8 cellular contexts compared by ENCODE assay signal in the genomic region with DNA sequence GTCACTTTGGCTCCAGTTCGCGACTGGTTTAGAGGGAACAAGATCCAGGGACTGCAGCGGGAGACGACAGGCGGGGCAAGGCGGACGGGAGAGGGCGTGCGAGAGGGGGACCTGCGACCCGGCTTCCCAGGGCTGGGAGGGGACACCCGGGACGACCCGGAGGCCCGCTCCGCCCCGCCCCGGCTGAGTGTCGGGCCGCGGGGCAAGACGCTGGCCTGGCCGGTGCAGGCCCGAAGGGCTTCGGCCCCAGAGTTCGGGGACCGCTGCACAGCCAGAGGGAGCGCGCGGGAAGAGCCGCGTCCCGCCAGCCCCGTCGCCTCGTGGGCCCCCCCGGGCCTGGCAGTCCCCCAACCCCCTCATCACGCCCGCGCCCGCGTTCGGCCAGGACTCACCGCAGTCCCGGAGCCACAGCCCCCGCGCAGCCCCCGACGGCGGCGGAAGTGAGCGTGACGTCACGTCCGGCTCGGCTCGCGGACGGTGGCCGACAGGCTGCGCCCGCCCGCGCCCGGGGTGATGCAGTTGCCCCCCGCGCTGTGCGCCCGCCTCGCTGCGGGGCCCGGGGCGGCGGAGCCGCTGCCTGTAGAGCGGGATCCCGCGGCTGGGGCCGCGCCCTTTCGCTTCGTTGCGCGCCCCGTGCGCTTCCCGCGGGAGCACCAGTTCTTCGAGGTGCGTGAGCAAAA. TPM values are rescaled to one million over a fixed set of nuclear protein-coding genes. Genes with fewer than 3 reads are reported as not detected.
A peak's percentile ranks its signal among the peaks of the same experiment; 100 is the strongest.
DNase-seq lines count a peak whose midpoint lies in the region; ATAC-seq and TF ChIP-seq lines count a peak whose summit lies in the region.

A gene with protein sequence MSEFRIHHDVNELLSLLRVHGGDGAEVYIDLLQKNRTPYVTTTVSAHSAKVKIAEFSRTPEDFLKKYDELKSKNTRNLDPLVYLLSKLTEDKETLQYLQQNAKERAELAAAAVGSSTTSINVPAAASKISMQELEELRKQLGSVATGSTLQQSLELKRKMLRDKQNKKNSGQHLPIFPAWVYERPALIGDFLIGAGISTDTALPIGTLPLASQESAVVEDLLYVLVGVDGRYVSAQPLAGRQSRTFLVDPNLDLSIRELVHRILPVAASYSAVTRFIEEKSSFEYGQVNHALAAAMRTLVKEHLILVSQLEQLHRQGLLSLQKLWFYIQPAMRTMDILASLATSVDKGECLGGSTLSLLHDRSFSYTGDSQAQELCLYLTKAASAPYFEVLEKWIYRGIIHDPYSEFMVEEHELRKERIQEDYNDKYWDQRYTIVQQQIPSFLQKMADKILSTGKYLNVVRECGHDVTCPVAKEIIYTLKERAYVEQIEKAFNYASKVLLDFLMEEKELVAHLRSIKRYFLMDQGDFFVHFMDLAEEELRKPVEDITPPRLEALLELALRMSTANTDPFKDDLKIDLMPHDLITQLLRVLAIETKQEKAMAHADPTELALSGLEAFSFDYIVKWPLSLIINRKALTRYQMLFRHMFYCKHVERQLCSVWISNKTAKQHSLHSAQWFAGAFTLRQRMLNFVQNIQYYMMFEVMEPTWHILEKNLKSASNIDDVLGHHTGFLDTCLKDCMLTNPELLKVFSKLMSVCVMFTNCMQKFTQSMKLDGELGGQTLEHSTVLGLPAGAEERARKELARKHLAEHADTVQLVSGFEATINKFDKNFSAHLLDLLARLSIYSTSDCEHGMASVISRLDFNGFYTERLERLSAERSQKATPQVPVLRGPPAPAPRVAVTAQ (minus strand): TSS at position 442 of the 680 bp plus-strand sequence. CDS start 5,931 bp downstream, outside the sequence.
A gene with protein sequence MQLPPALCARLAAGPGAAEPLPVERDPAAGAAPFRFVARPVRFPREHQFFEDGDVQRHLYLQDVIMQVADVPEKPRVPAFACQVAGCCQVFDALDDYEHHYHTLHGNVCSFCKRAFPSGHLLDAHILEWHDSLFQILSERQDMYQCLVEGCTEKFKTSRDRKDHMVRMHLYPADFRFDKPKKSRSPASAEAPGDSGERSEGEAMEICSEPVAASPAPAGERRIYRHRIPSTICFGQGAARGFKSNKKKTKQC (plus strand): TSS at position 484 of the 680 bp plus-strand sequence. CDS start 30 bp downstream, at position 514.

- H4K20me1 ChIP-seq in neural progenitor cell (ENCODE audit: low read depth): peaks cover 40% of the 10 kb centered on the region

- H3K4me1 ChIP-seq in neural progenitor cell: peaks cover 6% of the 10 kb centered on the region

- no peaks in the 10 kb centered on the region for H3K9me3 ChIP-seq in neural progenitor cell (ENCODE audit: low read depth)

- DNase-seq in DMS153 (lab: John Stamatoyannopoulos, UW): peak; percentile 76
- peak in 74 of 76 experiments; percentile 13 to 94 (median 77) for DNase-seq in HUDEP-2 (lab: John Stamatoyannopoulos, UW; ENCODE audit: unreplicated experiment in 76 of 76)
- DNase-seq in SHP77 treated with DMSO at 0.1 percent for 48 hours (lab: John Stamatoyannopoulos, UW): peak; percentile 37
- DNase-seq in activated gamma-delta T cell (lab: John Stamatoyannopoulos, UW): peak; percentile 86
- DNase-seq in foreskin fibroblast: peak; percentile 84 to 94
- DNase-seq in neural progenitor cell (ENCODE audit: low spot score): peak; percentile 90
- peak; percentile 68 for DNase-seq in stromal cell of bone marrow (ENCODE audit: low read depth)

- ATAC-seq in GM21381 (IDR thresholded peaks at IDR 0.05; ENCODE audit: unreplicated experiment): peak; percentile 72

- H3K4me3 Mint-ChIP-seq in neural progenitor cell: peak within 1 kb of the TSS; percentile 98

- peaks cover 9% of the 10 kb centered on the region for H3K27me3 Mint-ChIP-seq in neural progenitor cell (ENCODE audit: insufficient read depth, low read depth)

- TF ChIP-seq CTCF in foreskin fibroblast (IDR thresholded peaks at IDR 0.05; ENCODE audit: low read depth, low read length) (no peak), neural progenitor cell (IDR thresholded peaks at IDR 0.05) (no peak)

- H3K36me3 Mint-ChIP-seq in neural progenitor cell: peaks cover 15% of the 10 kb centered on the region

- H3K9ac ChIP-seq in neural progenitor cell: peak within 1 kb of the TSS; percentile 67

- peaks cover 48% of the 10 kb centered on the region for H3K79me2 ChIP-seq in neural progenitor cell (ENCODE audit: low read depth)

- no peaks in the 10 kb centered on the region for H3K27me3 ChIP-seq in neural progenitor cell

- peak within 1 kb of the TSS; percentile 91 for H2AFZ ChIP-seq in neural progenitor cell (replicated peaks)

- H3K9me3 Mint-ChIP-seq in neural progenitor cell: no peaks in the 10 kb centered on the region

- peaks cover 15% of the 10 kb centered on the region for H3K4me1 Mint-ChIP-seq in neural progenitor cell

- peak within 1 kb of the TSS; percentile 93 for H3K4me2 ChIP-seq in neural progenitor cell

- peaks cover 4% of the 10 kb centered on the region for H3F3A ChIP-seq in neural progenitor cell (ENCODE audit: low read depth)

- H3K4me3 ChIP-seq in foreskin fibroblast (ENCODE audit: low read depth in 1 of 2, low read length in 2 of 2) (peak within 1 kb of the TSS; percentile 91 to 95), neural progenitor cell (peak within 1 kb of the TSS; percentile 86)

- H3K36me3 ChIP-seq in neural progenitor cell: no peaks in the 10 kb centered on the region

- peak within 1 kb of the TSS; percentile 98 for H3K27ac Mint-ChIP-seq in neural progenitor cell

- H3K27ac ChIP-seq in neural progenitor cell: peak within 1 kb of the TSS; percentile 81

RNA-seq across cellular contexts. Expression of the first gene that starts in this region (rescaled TPM):
- 54.8 and 55.4 TPM in 2 replicates for total RNA-seq in neural progenitor cell (ENCODE audit: low replicate concordance)

RNA-seq across cellular contexts. Expression of the second gene that starts in this region (rescaled TPM):
- 34.4 and 44.4 TPM in 2 replicates for total RNA-seq in neural progenitor cell (ENCODE audit: low replicate concordance)

Comparison
In these comparisons a context has a peak if more than half of its experiments do, and no peak if none do; other contexts are left out.
1. Peak in every context shown above with its lines: DNase-seq, ATAC-seq, H3K4me3 ChIP-seq and H3K27ac ChIP-seq.
2. DNase-seq: peak in every context shown above with its lines; median percentile 90 in neural progenitor cell; 89 in foreskin fibroblast; 86 in activated gamma-delta T cell; 77 in HUDEP-2; 76 in DMS153; 68 in stromal cell of bone marrow; 37 in SHP77 treated with DMSO at 0.1 percent for 48 hours.